In the genomic region with DNA sequence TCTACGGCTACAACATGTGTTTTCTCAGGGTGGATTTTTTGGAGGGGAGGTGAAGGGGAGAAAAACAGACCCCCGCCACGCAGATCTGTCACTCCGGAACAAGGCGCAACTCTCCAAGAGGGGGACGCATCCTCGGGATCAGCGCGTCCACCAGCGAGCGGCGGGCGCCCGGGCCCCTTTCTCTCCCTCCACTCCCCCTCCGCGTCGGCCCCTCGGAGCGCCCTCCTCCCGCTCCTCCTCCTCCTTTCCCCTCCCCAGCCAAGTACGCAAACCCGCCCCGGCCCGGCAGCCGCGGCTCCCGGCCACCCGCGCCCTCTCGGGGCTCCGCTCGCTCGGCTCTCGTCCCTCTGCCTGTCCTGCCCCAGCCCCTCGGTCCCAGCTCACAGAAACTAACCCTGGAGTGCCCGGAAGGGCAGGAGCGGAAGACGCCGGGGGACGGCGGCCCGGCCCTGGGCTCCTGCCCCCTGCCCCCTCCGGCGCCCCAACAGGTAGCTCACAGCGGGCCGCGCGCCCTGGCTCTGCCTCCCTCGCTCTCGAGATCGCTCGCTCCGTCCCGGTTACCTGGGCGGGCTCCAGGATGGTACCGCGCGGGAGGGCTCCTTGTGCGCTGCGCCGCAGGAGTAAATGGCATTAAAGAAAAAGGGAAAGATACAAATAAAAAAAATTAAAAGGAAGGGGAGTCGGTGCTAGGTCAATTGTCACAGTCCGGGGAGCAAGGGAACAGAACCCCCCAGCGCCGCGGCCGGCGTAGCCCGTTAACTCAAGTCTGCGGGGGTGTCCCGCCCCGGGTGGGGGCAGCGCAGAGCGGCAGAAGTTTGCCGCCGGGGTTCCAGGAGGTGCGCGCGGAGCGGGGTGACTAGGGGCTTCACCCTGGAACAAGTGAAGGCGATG, we compare ENCODE assay signal across 8 cellular contexts.
DNase-seq lines count a peak whose midpoint lies in the region; ATAC-seq and TF ChIP-seq lines count a peak whose summit lies in the region.

No MANE protein-coding gene starts in this region.

- H3K4me1 ChIP-seq in SJSA1 (replicated peaks) = peaks cover 8% of the 10 kb centered on the region
- peaks cover 0 to 60% (median 10%) of the 10 kb centered on the region in 3 donors for H3K4me1 ChIP-seq in esophagus squamous epithelium

- H3K4me3 Mint-ChIP-seq in naive B cell = peak overlapping the region; percentile 73 to 90 (median 82)

- H3K4me3 ChIP-seq in SJSA1 (peak overlapping the region; percentile 70), esophagus squamous epithelium (peak overlapping the region; percentile 58 to 73 (median 66))

- peaks cover 33 to 44% (median 42%) of the 10 kb centered on the region in 3 donors for H3K27me3 Mint-ChIP-seq in naive B cell

- ATAC-seq in naive B cell (ENCODE audit: low read depth in 2 of 2) = no peak
- no peak for ATAC-seq in HG02571 (IDR thresholded peaks at IDR 0.05; ENCODE audit: unreplicated experiment)
- no peak for ATAC-seq in HG02798 (IDR thresholded peaks at IDR 0.05; ENCODE audit: poor library complexity, unreplicated experiment)

- intact Hi-C loops in esophagus squamous epithelium (cut with DNase I) = loop anchor here (10.0 kb wide), 1 partner anchor 782 kb away; no protein-coding TSS in a partner anchor

- H3K4me1 Mint-ChIP-seq in naive B cell = peaks cover 12 to 34% (median 26%) of the 10 kb centered on the region in 3 donors

- TF ChIP-seq POLR2A in esophagus squamous epithelium (IDR thresholded peaks at IDR 0.05) = no peak

- TF ChIP-seq CTCF in esophagus squamous epithelium (IDR thresholded peaks at IDR 0.05) = no peak

- H3K36me3 Mint-ChIP-seq in naive B cell = peaks cover 6 to 9% of the 10 kb centered on the region in 2 donors

- H3K27ac ChIP-seq in SJSA1 = peak overlapping the region; percentile 72
- peak overlapping the region; percentile 82 to 93 (median 88) for H3K27ac ChIP-seq in esophagus squamous epithelium

- H3K27ac Mint-ChIP-seq in naive B cell = peak overlapping the region in 5 of 6 donors; percentile 58 to 97 (median 75)

- H3K9me3 ChIP-seq in SJSA1 (replicated peaks) = no peaks in the 10 kb centered on the region
- peaks cover 0 to 4% (median 0%) of the 10 kb centered on the region in 3 donors for H3K9me3 ChIP-seq in esophagus squamous epithelium

- DNase-seq in NCI-H146 (lab: John Stamatoyannopoulos, UW) (peak; percentile 8), NCI-H146 treated with DMSO at 0.1 percent for 48 hours (lab: John Stamatoyannopoulos, UW; ENCODE audit: unreplicated experiment) (no peak), SJSA1 (ENCODE audit: low read depth in 1 of 2, low spot score in 2 of 2) (peak; percentile 76 to 85), esophagus squamous epithelium (lab: John Stamatoyannopoulos, UW) (no peak), naive B cell (no peak), GOT3 (lab: John Stamatoyannopoulos, UW) (no peak)

- H3K36me3 ChIP-seq in SJSA1 = peaks cover 11% of the 10 kb centered on the region; the same call in 1 of the 2 replicates
- no peaks in the 10 kb centered on the region for H3K36me3 ChIP-seq in esophagus squamous epithelium

- H3K27me3 ChIP-seq in SJSA1 (replicated peaks) = no peaks in the 10 kb centered on the region
- peaks cover 0 to 100% (median 9%) of the 10 kb centered on the region in 4 donors for H3K27me3 ChIP-seq in esophagus squamous epithelium

- peaks cover 9 to 20% (median 11%) of the 10 kb centered on the region in 7 donors for H3K9me3 Mint-ChIP-seq in naive B cell

- 0 to 2% methylated on average over 26 to 28 of the region's 81 CpGs for WGBS in esophagus squamous epithelium, 2 donors

Comparison
In these comparisons a context has a peak if more than half of its experiments do, and no peak if none do; other contexts are left out.
1. DNase-seq: peak in NCI-H146 (single experiment) and SJSA1 (2 of 2); none in NCI-H146 treated with DMSO at 0.1 percent for 48 hours (single experiment), esophagus squamous epithelium (single experiment), naive B cell (single experiment) and GOT3 (single experiment).